Comparison of ENCODE assay signal across 20 cellular contexts in the genomic region with DNA sequence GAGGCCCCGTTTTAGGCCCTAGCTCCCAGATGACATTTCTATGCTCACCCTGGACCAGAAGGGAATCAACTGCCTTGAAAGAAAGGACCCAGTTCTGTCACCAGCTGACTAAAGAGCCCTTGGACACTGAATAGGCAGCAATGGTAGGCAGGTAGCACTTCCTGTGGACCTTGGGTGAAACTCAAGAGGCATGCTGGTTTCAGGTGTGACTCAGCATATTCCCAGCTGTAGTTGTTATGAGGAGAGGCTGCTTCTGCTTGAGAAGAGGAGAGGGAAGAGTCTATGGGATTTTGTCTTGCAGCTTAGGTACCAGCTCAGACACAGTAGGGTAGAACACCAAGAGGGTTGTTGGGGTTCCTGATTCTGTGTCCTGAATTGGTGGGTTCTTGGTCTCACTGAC. TPM values are rescaled to one million over a fixed set of nuclear protein-coding genes. Genes with fewer than 3 reads are reported as not detected.
"Had no signal": no experiment of that assay in that cellular context is flagged by ENCODE, and none has a peak within 500 bp of the region (broad histone marks: within the 10 kb centered on the region; RNA-seq: fewer than 3 reads in every experiment).

No MANE protein-coding gene starts in this region.

- H3K36me3 ChIP-seq: left ventricle myocardium inferior, pancreas, sigmoid colon had no signal

- H3K4me3 ChIP-seq: left ventricle myocardium inferior, pancreas, sigmoid colon, testis had no signal

- H3K9me3 ChIP-seq: pancreas, sigmoid colon, testis had no signal

- H3K27me3 ChIP-seq: pancreas, sigmoid colon, testis had no signal

- ATAC-seq: activated CD8-positive, alpha-beta memory T cell treated with anti-CD3 and anti-CD28 coated beads, Interleukin-2, amount 10 ng/mL, durations not matched to agents 7 days and 5 days; effector memory CD8-positive, alpha-beta T cell; natural killer cell; pancreas; stimulated activated effector memory CD8-positive, alpha-beta T cell treated with anti-CD3 and anti-CD28 coated beads, Interleukin-12 subunit alpha, Interleukin-12 subunit beta, amount 100 ng/mL, for 72 hours had no signal

- H3K9me3 Mint-ChIP-seq: activated CD4-positive, alpha-beta memory T cell treated with anti-CD3 and anti-CD28 coated beads, Interleukin-2, amount 10 ng/mL, durations not matched to agents 7 days and 5 days; memory B cell had no signal

- H3K36me3 Mint-ChIP-seq: activated CD8-positive, alpha-beta memory T cell treated with anti-CD3 and anti-CD28 coated beads, Interleukin-2, amount 10 ng/mL, durations not matched to agents 7 days and 5 days; stimulated activated effector memory CD8-positive, alpha-beta T cell treated with anti-CD3 and anti-CD28 coated beads, Interleukin-12 subunit alpha, Interleukin-12 subunit beta, amount 100 ng/mL, for 72 hours; type B pancreatic cell had no signal

- H3K4me1 Mint-ChIP-seq: activated CD4-positive, alpha-beta memory T cell treated with anti-CD3 and anti-CD28 coated beads, Interleukin-2, amount 10 ng/mL, durations not matched to agents 7 days and 5 days; activated CD8-positive, alpha-beta memory T cell treated with anti-CD3 and anti-CD28 coated beads, Interleukin-2, amount 10 ng/mL, durations not matched to agents 7 days and 5 days; memory B cell; natural killer cell; stimulated activated effector memory CD8-positive, alpha-beta T cell treated with anti-CD3 and anti-CD28 coated beads, Interleukin-12 subunit alpha, Interleukin-12 subunit beta, amount 100 ng/mL, for 72 hours had no signal

- DNase-seq: activated CD4-positive, alpha-beta memory T cell treated with anti-CD3 and anti-CD28 coated beads, Interleukin-2, amount 10 ng/mL, durations not matched to agents 7 days and 5 days; activated CD4-positive, alpha-beta T cell treated with anti-CD3 and anti-CD28 coated beads for 48 hours; activated CD4-positive, CD25-positive, alpha-beta regulatory T cell; activated CD8-positive, alpha-beta memory T cell treated with anti-CD3 and anti-CD28 coated beads, Interleukin-2, amount 10 ng/mL, durations not matched to agents 7 days and 5 days; effector memory CD8-positive, alpha-beta T cell; foreskin melanocyte; kidney; left ventricle myocardium inferior; natural killer cell; pancreas; sigmoid colon; stimulated activated CD4-positive, alpha-beta T cell treated with anti-CD3 and anti-CD28 coated beads, Interleukin-4, amount 100 ng/mL, for 24 hours; T1000; testis had no signal

- H3K4me3 Mint-ChIP-seq: activated CD4-positive, alpha-beta memory T cell treated with anti-CD3 and anti-CD28 coated beads, Interleukin-2, amount 10 ng/mL, durations not matched to agents 7 days and 5 days; activated CD8-positive, alpha-beta memory T cell treated with anti-CD3 and anti-CD28 coated beads, Interleukin-2, amount 10 ng/mL, durations not matched to agents 7 days and 5 days; activated naive CD8-positive, alpha-beta T cell; effector memory CD8-positive, alpha-beta T cell; memory B cell; natural killer cell; stimulated activated effector memory CD8-positive, alpha-beta T cell treated with anti-CD3 and anti-CD28 coated beads, Interleukin-12 subunit alpha, Interleukin-12 subunit beta, amount 100 ng/mL, for 72 hours; type B pancreatic cell had no signal

- H3K27ac ChIP-seq: left ventricle myocardium inferior, pancreas, sigmoid colon, testis had no signal

- H3K4me1 ChIP-seq: left ventricle myocardium inferior, pancreas, sigmoid colon, testis had no signal

- H3K27ac Mint-ChIP-seq: activated CD4-positive, alpha-beta memory T cell treated with anti-CD3 and anti-CD28 coated beads, Interleukin-2, amount 10 ng/mL, durations not matched to agents 7 days and 5 days; activated CD8-positive, alpha-beta memory T cell treated with anti-CD3 and anti-CD28 coated beads, Interleukin-2, amount 10 ng/mL, durations not matched to agents 7 days and 5 days; activated naive CD8-positive, alpha-beta T cell; effector memory CD8-positive, alpha-beta T cell; memory B cell; natural killer cell; stimulated activated effector memory CD8-positive, alpha-beta T cell treated with anti-CD3 and anti-CD28 coated beads, Interleukin-12 subunit alpha, Interleukin-12 subunit beta, amount 100 ng/mL, for 72 hours; type B pancreatic cell had no signal

- H3K27me3 Mint-ChIP-seq: activated CD4-positive, alpha-beta memory T cell treated with anti-CD3 and anti-CD28 coated beads, Interleukin-2, amount 10 ng/mL, durations not matched to agents 7 days and 5 days; type B pancreatic cell had no signal

RNA-seq across cellular contexts. Expression of gene HTR2A, which starts 37.9 kb away (rescaled TPM):
- total RNA-seq: activated CD4-positive, alpha-beta memory T cell treated with anti-CD3 and anti-CD28 coated beads, Interleukin-2, amount 10 ng/mL, durations not matched to agents 7 days and 5 days; activated CD8-positive, alpha-beta memory T cell treated with anti-CD3 and anti-CD28 coated beads, Interleukin-2, amount 10 ng/mL, durations not matched to agents 7 days and 5 days; dermis microvascular lymphatic vessel endothelial cell; natural killer cell; T-helper 1 cell treated with Interleukin-12 subunit alpha and Interleukin-12 subunit beta and Interleukin-4 antibody, amounts not matched to agents 30 ng/mL and 1 ng/mL, for 36 hours had no signal
